8 cellular contexts compared by ENCODE assay signal in the genomic region with DNA sequence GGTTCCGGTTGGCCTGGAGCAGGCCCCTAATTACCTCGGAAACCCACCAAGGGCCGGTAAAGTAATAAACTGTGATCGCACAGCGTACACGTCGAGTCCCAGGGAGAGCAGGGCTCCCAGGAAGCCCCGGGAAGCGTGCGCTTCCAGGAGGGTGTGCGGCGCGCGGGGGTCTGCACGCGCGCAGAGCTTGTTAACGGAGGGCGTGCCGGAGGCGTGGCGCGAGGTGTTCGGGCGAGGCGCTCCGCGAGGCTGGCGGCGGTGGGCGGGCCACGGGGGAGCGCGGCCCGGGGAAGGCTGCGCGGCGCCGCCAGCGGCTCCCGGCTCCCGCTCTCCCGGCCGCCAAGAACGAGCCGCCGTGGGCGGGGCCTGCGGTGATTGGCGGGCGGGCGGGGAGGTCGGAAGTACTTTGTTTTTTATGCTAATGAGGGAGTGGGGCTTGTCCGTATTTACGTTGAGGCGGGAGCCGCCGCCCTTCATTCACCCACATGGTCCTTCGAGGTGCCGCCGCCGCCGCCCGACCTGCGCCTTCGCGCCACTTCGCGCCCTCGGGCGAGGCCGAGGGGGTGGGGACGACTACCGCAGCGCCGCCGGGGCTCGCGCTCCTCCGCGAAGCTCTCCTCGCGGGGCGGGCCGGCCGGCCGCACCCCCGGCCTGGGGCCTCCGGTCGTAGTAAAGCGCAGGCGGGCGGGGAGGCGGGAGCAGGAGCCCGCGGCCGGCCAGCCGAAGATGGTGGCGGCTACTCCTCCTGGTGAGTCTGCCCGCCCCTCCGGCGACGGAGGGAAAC. TPM values are rescaled to one million over a fixed set of nuclear protein-coding genes. Genes with fewer than 3 reads are reported as not detected.
DNase-seq lines count a peak whose midpoint lies in the region; ATAC-seq, FAIRE-seq and TF ChIP-seq lines count a peak whose summit lies in the region.

Gene MIR17HG, plus strand, starts transcription at position 476 of the 784 bp plus-strand sequence.

- H3K27ac ChIP-seq in caudate nucleus (ENCODE audit: low read depth, low read length) (peak within 1 kb of the TSS; percentile 64), keratinocyte (ENCODE audit: control insufficient read depth, insufficient read depth, low read length) (peak within 1 kb of the TSS; percentile 76)

- no peaks in the 10 kb centered on the region for H3K27me3 ChIP-seq in keratinocyte (ENCODE audit: control insufficient read depth, extremely low read depth, insufficient read depth, low read length)

- no peak for FAIRE-seq in keratinocyte (lab: Jason Lieb, UNC)

- no peaks in the 10 kb centered on the region for H3K9me1 ChIP-seq in keratinocyte (ENCODE audit: control insufficient read depth, extremely low read depth, insufficient read depth, low read length)

- H3K4me3 ChIP-seq in AG10803 (ENCODE audit: low read length) = peak within 1 kb of the TSS; percentile 72
- peak within 1 kb of the TSS; percentile 55 to 80 (median 71) for H3K4me3 ChIP-seq in keratinocyte (ENCODE audit: control insufficient read depth in 2 of 3, extremely low read depth in 1 of 3, insufficient read depth in 2 of 3, low read depth in 1 of 3, low read length in 3 of 3)

- H2AFZ ChIP-seq in keratinocyte (ENCODE audit: control insufficient read depth, low read length) = peak within 1 kb of the TSS; percentile 58

- DNase-seq in AG10803 (ENCODE audit: low read depth) (peak; percentile 80), NCI-H345 treated with DMSO at 0.1 percent for 48 hours (lab: John Stamatoyannopoulos, UW; ENCODE audit: unreplicated experiment) (peak; percentile 80), caudate nucleus (lab: John Stamatoyannopoulos, UW) (peak in 59 of 61 donors; percentile 8 to 89 (median 74)), keratinocyte (ENCODE audit: low read depth, low spot score) (no peak)
- peak; percentile 71 for DNase-seq in activated CD4-positive, CD25-positive, alpha-beta regulatory T cell treated with anti-CD3 and anti-CD28 coated beads, Interleukin-2, amount 50 U/mL, for 16 hours (ENCODE audit: low read depth, low spot score)
- DNase-seq in stimulated activated CD4-positive, alpha-beta T cell treated with anti-CD3 and anti-CD28 coated beads, Interleukin-12 subunit alpha, Interleukin-12 subunit beta, amount 100 ng/mL, for 4 hours = peak; percentile 89

- no peaks in the 10 kb centered on the region for H3K9me3 ChIP-seq in keratinocyte (ENCODE audit: control insufficient read depth, low read depth, low read length)

- peaks cover 6 to 29% of the 10 kb centered on the region in 2 experiments for H3K36me3 ChIP-seq in keratinocyte (ENCODE audit: control insufficient read depth in 2 of 2, extremely low read depth in 1 of 2, insufficient read depth in 2 of 2, low read length in 2 of 2)

- peaks cover 36% of the 10 kb centered on the region for H3K79me2 ChIP-seq in keratinocyte (ENCODE audit: control insufficient read depth, insufficient read depth, low read length)

- dilution Hi-C loops in keratinocyte (cut with MboI; ENCODE audit: extremely low pct_ligation_motif_present, low sequenced_read_pairs) = no loop called here

- H3K4me2 ChIP-seq in keratinocyte (ENCODE audit: control insufficient read depth, extremely low read depth, insufficient read depth, low read depth, low read length) = peak within 1 kb of the TSS; percentile 99

- peaks cover 21% of the 10 kb centered on the region for H3K4me1 ChIP-seq in keratinocyte (ENCODE audit: control insufficient read depth, extremely low read depth, insufficient read depth, low read length)

- no peak for TF ChIP-seq CTCF in AG10803 (conservative IDR thresholded peaks at IDR 0.05; ENCODE audit: low read length)
- TF ChIP-seq CTCF in keratinocyte (optimal IDR thresholded peaks at IDR 0.05 in 1 of 3, IDR thresholded peaks at IDR 0.05 in 1 of 3, conservative IDR thresholded peaks at IDR 0.05 in 1 of 3; ENCODE audit: extremely low read depth in 1 of 3, insufficient read depth in 2 of 3, low read length in 3 of 3) = no peak

- ATAC-seq in GM19043 (IDR thresholded peaks at IDR 0.05; ENCODE audit: low read depth, unreplicated experiment) (peak; percentile 51), HG03342 (IDR thresholded peaks at IDR 0.05; ENCODE audit: unreplicated experiment) (peak; percentile 52)

- peaks cover 8% of the 10 kb centered on the region for H4K20me1 ChIP-seq in keratinocyte (ENCODE audit: control insufficient read depth, extremely low read depth, insufficient read depth, low read length)

- H3K9ac ChIP-seq in keratinocyte (ENCODE audit: control insufficient read depth, extremely low read depth, insufficient read depth, low read length) = peak within 1 kb of the TSS; percentile 90

RNA-seq across cellular contexts. Expression of gene MIR17HG, which starts in this region (rescaled TPM):
- 0.83 to 2.9 TPM (median 0.91 TPM) in 3 replicates for polyA plus RNA-seq in keratinocyte
- 2.4 TPM for polyA plus RNA-seq in keratinocyte (2011; ENCODE audit: low read depth)
- polyA plus RNA-seq in keratinocyte (2011; cell fraction: cytosol; rRNA removed) = 0.06 TPM in 1 of 2 replicates, not detected in the other
- polyA plus RNA-seq in keratinocyte (2011; cell fraction: nucleus; rRNA removed) = 0.93 and 2.7 TPM in 2 replicates
- 0.92 and 4.1 TPM in 2 replicates for polyA plus RNA-seq in keratinocyte (2012; ENCODE audit: low replicate concordance)
- 1.8 to 6.7 TPM (median 2.0 TPM) in 3 replicates for polyA minus RNA-seq in keratinocyte
- not detected for polyA minus RNA-seq in keratinocyte (2011; cell fraction: cytosol; rRNA and poly(A)+ RNA removed)
- 3.2 and 3.8 TPM in 2 replicates for polyA minus RNA-seq in keratinocyte (2011; cell fraction: nucleus; rRNA and poly(A)+ RNA removed)
